10 cellular contexts compared by ENCODE assay signal in the genomic region with DNA sequence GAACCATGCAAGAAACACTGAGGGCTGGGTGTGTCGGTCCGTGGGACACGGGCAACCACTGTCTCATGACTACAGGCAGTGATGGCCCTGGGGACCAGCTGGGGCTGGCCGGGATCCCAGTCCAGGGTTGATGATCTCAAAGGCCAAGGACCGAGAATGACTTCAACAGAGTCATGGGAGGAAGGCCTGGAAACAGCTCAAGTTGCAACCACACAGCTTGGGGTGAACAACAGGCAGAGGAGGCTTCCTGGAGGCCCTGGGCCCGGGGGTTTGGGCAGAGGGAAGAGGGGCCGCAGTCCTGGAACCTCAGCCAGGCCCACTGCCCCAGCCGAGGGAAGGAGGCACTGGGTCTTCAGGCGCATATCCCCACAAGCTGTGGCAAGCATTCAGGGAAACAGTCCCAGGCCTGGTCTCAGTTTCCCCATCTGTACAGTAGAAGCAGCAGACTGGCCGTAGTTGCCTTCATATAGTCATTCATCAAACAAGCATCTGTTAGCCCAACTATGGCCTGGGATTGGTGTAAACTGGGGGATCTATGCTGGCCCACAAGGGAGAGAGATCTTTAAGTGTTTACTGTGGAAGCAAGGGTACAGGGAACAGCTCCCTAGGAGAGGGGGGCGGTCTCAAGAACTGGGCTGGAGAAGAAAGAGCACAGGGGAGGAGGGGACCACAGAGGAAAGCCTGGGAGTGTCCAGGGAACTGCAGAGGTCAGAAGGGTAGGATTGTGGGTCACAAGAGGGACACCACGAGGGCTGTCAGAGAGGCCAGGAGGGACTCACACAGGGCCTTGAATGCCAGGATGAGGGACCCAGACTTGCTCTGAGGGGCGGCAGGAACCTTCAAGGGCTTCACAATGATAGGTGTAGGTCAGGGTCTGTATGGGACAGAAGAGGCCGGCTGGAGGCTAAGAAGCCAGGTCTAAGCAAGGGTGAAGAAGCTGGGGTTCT. TPM values are rescaled to one million over a fixed set of nuclear protein-coding genes. Genes with fewer than 3 reads are reported as not detected.
DNase-seq lines count a peak whose midpoint lies in the region; ATAC-seq and TF ChIP-seq lines count a peak whose summit lies in the region.
"Had no signal": no experiment of that assay in that cellular context is flagged by ENCODE, and none has a peak within 500 bp of the region (broad histone marks: within the 10 kb centered on the region; RNA-seq: fewer than 3 reads in every experiment).

No MANE protein-coding gene starts in this region.

- TF ChIP-seq CTCF in GM13976 (IDR thresholded peaks at IDR 0.05; ENCODE audit: borderline replicate concordance, control extremely low read depth, extremely low read depth, insufficient read depth, missing control alignments) (no peak), MCF 10A (IDR thresholded peaks at IDR 0.05; ENCODE audit: unreplicated experiment) (no peak), smooth muscle cell (IDR thresholded peaks at IDR 0.05; ENCODE audit: borderline replicate concordance, insufficient read depth, poor library complexity, severe bottlenecking) (no peak)

- peak overlapping the region; percentile 91 for H3K4me2 ChIP-seq in smooth muscle cell

- H3K36me3 ChIP-seq in smooth muscle cell (ENCODE audit: low read depth), result no peaks in the 10 kb centered on the region
- H3K36me3 ChIP-seq in CD8-positive, alpha-beta memory T cell (ENCODE audit: insufficient read depth, low read length), result no peaks in the 10 kb centered on the region

- peak overlapping the region; percentile 86 for H3K4me3 ChIP-seq in smooth muscle cell
- no peak overlapping the region for H3K4me3 ChIP-seq in CD8-positive, alpha-beta memory T cell (ENCODE audit: low read length)

- H3K27me3 ChIP-seq in smooth muscle cell (ENCODE audit: low read depth), result no peaks in the 10 kb centered on the region
- no peaks in the 10 kb centered on the region for H3K27me3 ChIP-seq in CD8-positive, alpha-beta memory T cell (ENCODE audit: insufficient read depth, low read length, poor library complexity, severe bottlenecking)

- in situ Hi-C loops in GM13976 (cut with MboI; ENCODE audit: low sequenced_read_pairs, unreplicated experiment), result no loop called here

- intact Hi-C loops in MCF 10A (cut with micrococcal nuclease), result no loop called here
- intact Hi-C loops in left colon (cut with DNase I, micrococcal nuclease), result no loop called here

- H3K9ac ChIP-seq in smooth muscle cell (ENCODE audit: low read depth), result peak overlapping the region; percentile 89

- peaks cover 8% of the 10 kb centered on the region for H3K4me1 Mint-ChIP-seq in MCF 10A (ENCODE audit: insufficient read depth, unreplicated experiment)
- peaks cover 0 to 5% (median 4%) of the 10 kb centered on the region in 3 donors for H3K4me1 Mint-ChIP-seq in CD8-positive, alpha-beta memory T cell

- 74% methylated on average over 14 of the region's 14 CpGs for WGBS in smooth muscle cell (ENCODE audit: low lambda C conversion rate)

- H3K4me3 Mint-ChIP-seq in MCF 10A (ENCODE audit: unreplicated experiment), result no peak overlapping the region
- H3K4me3 Mint-ChIP-seq in CD8-positive, alpha-beta memory T cell, result no peak overlapping the region
- H3K4me3 Mint-ChIP-seq: activated CD8-positive, alpha-beta T cell treated with anti-CD3 and anti-CD28 coated beads for 36 hours had no signal

- BruUV-seq in MCF 10A (replicated peaks; lab: Mats Ljungman, UMichigan), result no TSS peak

- CTCF ChIA-PET in MCF 10A (lab: Yijun Ruan, JAX), result interaction anchor here (1.1 to 1.5 kb wide), 3 partner anchors 61 to 265 kb away, joined by 3 to 6 read pairs (median 5); no protein-coding TSS in a partner anchor
- CTCF ChIA-PET in CD8-positive, alpha-beta memory T cell (lab: Charles Lee), result no interaction called here

- H4K20me1 ChIP-seq in smooth muscle cell (ENCODE audit: low read depth), result peaks cover 69% of the 10 kb centered on the region

- peaks cover 52% of the 10 kb centered on the region for H3F3A ChIP-seq in smooth muscle cell (ENCODE audit: low read depth)

- ATAC-seq in left colon, result peak; percentile 62
- ATAC-seq: activated CD8-positive, alpha-beta T cell treated with anti-CD3 and anti-CD28 coated beads for 36 hours had no signal

- POLR2A ChIA-PET in MCF 10A (lab: Yijun Ruan, JAX), result interaction anchor here (0.6 to 2.3 kb wide), 5 partner anchors 51 to 78 kb away, joined by 3 to 8 read pairs (median 3); a partner anchor contains a TSS
- POLR2A ChIA-PET in CD8-positive, alpha-beta memory T cell (lab: Charles Lee), result no interaction called here

- H2AFZ ChIP-seq in smooth muscle cell (ENCODE audit: low read depth), result no peak overlapping the region

- H3K4me1 ChIP-seq in smooth muscle cell (ENCODE audit: low read depth), result peaks cover 26% of the 10 kb centered on the region
- no peaks in the 10 kb centered on the region for H3K4me1 ChIP-seq in CD8-positive, alpha-beta memory T cell (ENCODE audit: insufficient read depth, low read length)

- peaks cover 55% of the 10 kb centered on the region for H3K79me2 ChIP-seq in smooth muscle cell (ENCODE audit: low read depth)

- H3K9me3 ChIP-seq in smooth muscle cell (replicated peaks; ENCODE audit: low read depth), result no peaks in the 10 kb centered on the region
- H3K9me3 ChIP-seq in CD8-positive, alpha-beta memory T cell (ENCODE audit: low read length), result no peaks in the 10 kb centered on the region

- no peak overlapping the region for H3K27ac Mint-ChIP-seq in MCF 10A (ENCODE audit: low read depth, unreplicated experiment)
- peak overlapping the region in 3 of 8 donors; percentile 9 to 61 (median 29) for H3K27ac Mint-ChIP-seq in CD8-positive, alpha-beta memory T cell
- H3K27ac Mint-ChIP-seq: activated CD8-positive, alpha-beta T cell treated with anti-CD3 and anti-CD28 coated beads for 36 hours had no signal

- H3K9me3 Mint-ChIP-seq in MCF 10A (ENCODE audit: unreplicated experiment), result no peaks in the 10 kb centered on the region
- H3K9me3 Mint-ChIP-seq in CD8-positive, alpha-beta memory T cell, result no peaks in the 10 kb centered on the region
- H3K9me3 Mint-ChIP-seq: activated CD8-positive, alpha-beta T cell treated with anti-CD3 and anti-CD28 coated beads for 36 hours had no signal

- peaks cover 8% of the 10 kb centered on the region for H3K36me3 Mint-ChIP-seq in MCF 10A (ENCODE audit: insufficient read depth, unreplicated experiment)
- no peaks in the 10 kb centered on the region for H3K36me3 Mint-ChIP-seq in CD8-positive, alpha-beta memory T cell

- peak overlapping the region; percentile 62 for H3K27ac ChIP-seq in smooth muscle cell (ENCODE audit: low read depth)
- H3K27ac ChIP-seq in CD8-positive, alpha-beta memory T cell (ENCODE audit: low read depth, low read length), result no peak overlapping the region

- H3K27me3 Mint-ChIP-seq in MCF 10A (ENCODE audit: insufficient read depth, unreplicated experiment), result no peaks in the 10 kb centered on the region
- peaks cover 0 to 5% of the 10 kb centered on the region in 2 donors for H3K27me3 Mint-ChIP-seq in CD8-positive, alpha-beta memory T cell
- H3K27me3 Mint-ChIP-seq: activated CD8-positive, alpha-beta T cell treated with anti-CD3 and anti-CD28 coated beads for 36 hours had no signal

- peak; percentile 16 for DNase-seq in GM13976 (ENCODE audit: low spot score)
- peak; percentile 22 for DNase-seq in MCF 10A (ENCODE audit: unreplicated experiment)
- DNase-seq in left colon, result peak in 1 of 2 donors; percentile 51
- no peak for DNase-seq in smooth muscle cell (lab: John Stamatoyannopoulos, UW; ENCODE audit: unreplicated experiment)
- DNase-seq in NCI-H2227 treated with DMSO at 0.1 percent for 48 hours (lab: John Stamatoyannopoulos, UW), result no peak
- no peak for DNase-seq in CD8-positive, alpha-beta memory T cell
- no peak for DNase-seq in GM19238 (ENCODE audit: insufficient read length, low spot score)
- DNase-seq in NCI-H1092 treated with DMSO at 0.1 percent for 48 hours (lab: John Stamatoyannopoulos, UW), result no peak
- DNase-seq: activated CD8-positive, alpha-beta T cell treated with anti-CD3 and anti-CD28 coated beads for 36 hours; NCI-H2081 had no signal

RNA-seq across cellular contexts. Expression of a gene that starts 2.1 kb away (rescaled TPM):
- total RNA-seq in MCF 10A (2022), result 4.3 and 7.9 TPM in 2 replicates
- total RNA-seq in left colon, result 100 to 1,000 TPM in 1 of 2 donors, 10 to 100 TPM in 1; 36.9 to 484 TPM
- total RNA-seq in smooth muscle cell, result 185 and 198 TPM in 2 replicates
- polyA plus RNA-seq in smooth muscle cell, result 993 and 1,109 TPM in 2 replicates
- not detected for total RNA-seq in CD8-positive, alpha-beta memory T cell
- not detected for polyA plus RNA-seq in CD8-positive, alpha-beta memory T cell
- total RNA-seq: activated CD8-positive, alpha-beta T cell treated with anti-CD3 and anti-CD28 coated beads for 36 hours had no signal

RNA-seq across cellular contexts. Expression of a gene that starts 29.9 kb away (rescaled TPM):
- total RNA-seq in MCF 10A (2022), result 5.9 and 9.7 TPM in 2 replicates
- 1 to 10 TPM; 4.8 to 4.9 TPM for total RNA-seq in left colon
- total RNA-seq in smooth muscle cell, result 14.5 and 20.3 TPM in 2 replicates
- 18.1 and 21.5 TPM in 2 replicates for polyA plus RNA-seq in smooth muscle cell
- total RNA-seq in CD8-positive, alpha-beta memory T cell, result 10 to 100 TPM; 46.1 to 49.8 TPM
- 24.6 TPM for polyA plus RNA-seq in CD8-positive, alpha-beta memory T cell

Comparison
In these comparisons a context has a peak if more than half of its experiments do, and no peak if none do; other contexts are left out.
1. DNase-seq: peak in GM13976 (single experiment) and MCF 10A (single experiment); none in smooth muscle cell (single experiment), NCI-H2227 treated with DMSO at 0.1 percent for 48 hours (single experiment), CD8-positive, alpha-beta memory T cell (0 of 5), GM19238 (single experiment) and NCI-H1092 treated with DMSO at 0.1 percent for 48 hours (single experiment).